ENCODE assay signal across 17 cellular contexts in the genomic region with DNA sequence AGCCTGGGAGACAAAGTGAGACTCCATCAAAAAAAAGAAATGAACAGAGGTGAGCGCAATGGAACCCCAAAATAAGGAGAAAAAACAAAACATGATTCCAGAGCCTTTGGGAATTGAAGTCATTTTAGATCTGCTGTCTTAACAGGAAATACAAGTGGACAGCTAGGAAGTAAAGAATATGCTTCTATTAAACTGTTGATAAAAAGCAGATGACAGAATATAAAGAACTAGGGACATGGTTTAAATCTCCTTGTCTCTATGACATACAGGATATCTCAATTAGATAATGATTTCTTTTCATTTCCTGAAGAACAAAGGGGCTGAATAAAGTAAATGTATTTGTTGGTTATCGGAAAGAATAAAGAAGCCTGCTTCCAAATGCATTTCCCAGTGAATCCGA. TPM values are rescaled to one million over a fixed set of nuclear protein-coding genes. Genes with fewer than 3 reads are reported as not detected.
A peak's percentile ranks its signal among the peaks of the same experiment; 100 is the strongest.
DNase-seq lines count a peak whose midpoint lies in the region; ATAC-seq and TF ChIP-seq lines count a peak whose summit lies in the region.
"Had no signal": no experiment of that assay in that cellular context is flagged by ENCODE, and none has a peak within 500 bp of the region (broad histone marks: within the 10 kb centered on the region; RNA-seq: fewer than 3 reads in every experiment).

No MANE protein-coding gene starts in this region.

- H3K4me1 Mint-ChIP-seq in T-cell = peaks cover 5 to 12% (median 7%) of the 10 kb centered on the region in 3 donors
- H3K4me1 Mint-ChIP-seq: B cell had no signal

- no peak for TF ChIP-seq CTCF in A673 (conservative IDR thresholded peaks at IDR 0.05; ENCODE audit: low read depth, low read length)
- TF ChIP-seq CTCF in colonic mucosa (IDR thresholded peaks at IDR 0.05) = no peak

- no peak overlapping the region for H3K9ac ChIP-seq in SK-N-MC (ENCODE audit: insufficient read length)
- no peak overlapping the region for H3K9ac ChIP-seq in colonic mucosa (ENCODE audit: low read depth in 2 of 2, low read length in 2 of 2)
- H3K9ac ChIP-seq: BLaER1 treated with 17β-estradiol and CSF1 and Interleukin-3, amounts not matched to agents 10 nM and 100 nM had no signal

- H3K36me3 ChIP-seq in A673 (ENCODE audit: insufficient read depth, low read length, poor library complexity, severe bottlenecking) (no peaks in the 10 kb centered on the region), SK-N-MC (ENCODE audit: insufficient read depth, low read length) (no peaks in the 10 kb centered on the region), H7 (replicated peaks; ENCODE audit: control insufficient read depth, insufficient read depth, low read length) (no peaks in the 10 kb centered on the region), colonic mucosa (no peaks in the 10 kb centered on the region)
- H3K36me3 ChIP-seq: BLaER1 treated with 17β-estradiol and CSF1 and Interleukin-3, amounts not matched to agents 10 nM and 100 nM had no signal

- H3K27me3 ChIP-seq in A673 (replicated peaks; ENCODE audit: insufficient read depth, low read depth, low read length, poor library complexity) (no peaks in the 10 kb centered on the region), H7 (ENCODE audit: control insufficient read depth, insufficient read depth, low read length) (no peaks in the 10 kb centered on the region), colonic mucosa (no peaks in the 10 kb centered on the region)
- H3K27me3 ChIP-seq: BLaER1 treated with 17β-estradiol and CSF1 and Interleukin-3, amounts not matched to agents 10 nM and 100 nM had no signal

- H3K4me3 ChIP-seq in A673 (ENCODE audit: low read depth, low read length, poor library complexity, severe bottlenecking) = no peak overlapping the region
- H3K4me3 ChIP-seq in SK-N-MC = 0 out of 2 replicates have a peak overlapping the region, but pooled peaks have one; percentile 15
- H3K4me3 ChIP-seq in H7 (ENCODE audit: insufficient read depth, low read depth, low read length) = no peak overlapping the region
- H3K4me3 ChIP-seq in colonic mucosa = no peak overlapping the region
- H3K4me3 ChIP-seq: BLaER1 treated with 17β-estradiol and CSF1 and Interleukin-3, amounts not matched to agents 10 nM and 100 nM had no signal

- H3K9me3 ChIP-seq in A673 (ENCODE audit: low read depth, low read length, poor library complexity, severe bottlenecking) = no peaks in the 10 kb centered on the region
- no peaks in the 10 kb centered on the region for H3K9me3 ChIP-seq in SK-N-MC (ENCODE audit: low read depth, low read length)
- H3K9me3 ChIP-seq in colonic mucosa = no peaks in the 10 kb centered on the region
- H3K9me3 ChIP-seq: BLaER1 treated with 17β-estradiol and CSF1 and Interleukin-3, amounts not matched to agents 10 nM and 100 nM; Caco-2 had no signal

- H3K4me1 ChIP-seq in A673 (ENCODE audit: insufficient read depth, low read length, poor library complexity, severe bottlenecking) = peaks cover 40% of the 10 kb centered on the region
- no peaks in the 10 kb centered on the region for H3K4me1 ChIP-seq in colonic mucosa
- H3K4me1 ChIP-seq: Caco-2 had no signal

- ATAC-seq in SK-N-SH treated with all-trans-retinoic acid at 6 μM for 48 hours = peak; percentile 89
- ATAC-seq in T-cell (replicated peaks in 1 of 4) = no peak
- ATAC-seq: CD8-positive, alpha-beta T cell had no signal

- no peaks in the 10 kb centered on the region for H3K9me3 Mint-ChIP-seq in T-cell
- H3K9me3 Mint-ChIP-seq: CD4-positive, alpha-beta T cell; CD8-positive, alpha-beta T cell had no signal

- H3K27ac Mint-ChIP-seq in T-cell = no peak overlapping the region
- H3K27ac Mint-ChIP-seq: B cell; CD4-positive, alpha-beta T cell; CD8-positive, alpha-beta T cell had no signal

- CTCF ChIA-PET in A673 (lab: Charles Lee) = interaction anchor here (0.6 kb wide), 1 partner anchor 209 kb away, joined by 9 read pairs; no protein-coding TSS in a partner anchor
- CTCF ChIA-PET in T-cell (lab: Charles Lee) = no interaction called here

- H3K27ac ChIP-seq in A673 (ENCODE audit: low read depth, low read length, poor library complexity, severe bottlenecking) = peak overlapping the region; percentile 70
- no peak overlapping the region for H3K27ac ChIP-seq in SK-N-MC
- no peak overlapping the region for H3K27ac ChIP-seq in colonic mucosa
- H3K27ac ChIP-seq: C4-2B had no signal

- H3K36me3 Mint-ChIP-seq in T-cell = no peaks in the 10 kb centered on the region
- H3K36me3 Mint-ChIP-seq: CD8-positive, alpha-beta T cell had no signal

- DNase-seq in A673 (ENCODE audit: low spot score) (peak; percentile 95), SK-N-MC (ENCODE audit: low read depth, low spot score) (peak; percentile 47), H7 (no peak), colonic mucosa (no peak), T-cell (no peak)
- DNase-seq: 8988T; AML-193; Caco-2; Calu3; CD4-positive, alpha-beta T cell; CD8-positive, alpha-beta T cell; DMS79 treated with DMSO at 0.1 percent for 48 hours; GF-D8 had no signal

- no peak overlapping the region for H3K4me3 Mint-ChIP-seq in T-cell
- H3K4me3 Mint-ChIP-seq: B cell; CD4-positive, alpha-beta T cell; CD8-positive, alpha-beta T cell had no signal

- peaks cover 0 to 2% of the 10 kb centered on the region in 2 donors for H3K27me3 Mint-ChIP-seq in T-cell
- H3K27me3 Mint-ChIP-seq: CD4-positive, alpha-beta T cell had no signal

- intact Hi-C loops in A673 (cut with micrococcal nuclease; ENCODE audit: unreplicated experiment) (loop anchor here (10.0 kb wide), 1 partner anchor 645 kb away; no protein-coding TSS in a partner anchor), colonic mucosa (cut with DNase I) (no loop called here)

- BruUV-seq in A673 (replicated peaks; lab: Mats Ljungman, UMichigan) = no TSS peak

- POLR2A ChIA-PET in A673 (lab: Charles Lee; ENCODE audit: low non-redundant PET) = no interaction called here
- POLR2A ChIA-PET in T-cell (lab: Charles Lee) = no interaction called here

TF ChIP-seq in SK-N-SH treated with all-trans-retinoic acid at 6 μM for 48 hours, 23 proteins besides CTCF, POLR2A, EP300 and RAD21 (continues in another document):
- TF ChIP-seq ARNTL (CRISPR knock-in tag; IDR thresholded peaks at IDR 0.05; ENCODE audit: borderline replicate concordance, low read depth) (no peak), ISL1 (CRISPR knock-in tag; IDR thresholded peaks at IDR 0.05) (peak; percentile 72), TOX (CRISPR knock-in tag; IDR thresholded peaks at IDR 0.05; ENCODE audit: borderline replicate concordance) (peak; percentile 98), ZC3H10 (CRISPR knock-in tag; IDR thresholded peaks at IDR 0.05) (0 out of 2 replicates have a peak, but pooled peaks have one; percentile 67), CSDC2 (CRISPR knock-in tag; IDR thresholded peaks at IDR 0.05) (no peak), GLIS3 (CRISPR knock-in tag; IDR thresholded peaks at IDR 0.05) (no peak), BACH2 (CRISPR knock-in tag; IDR thresholded peaks at IDR 0.05; ENCODE audit: borderline replicate concordance) (no peak), PPARA (CRISPR knock-in tag; IDR thresholded peaks at IDR 0.05; ENCODE audit: borderline replicate concordance) (no peak), ZNF8 (CRISPR knock-in tag; IDR thresholded peaks at IDR 0.05) (no peak), ZNF70 (CRISPR knock-in tag; IDR thresholded peaks at IDR 0.05) (no peak), RARB (CRISPR knock-in tag; IDR thresholded peaks at IDR 0.05) (peak; percentile 89; the same call in 1 of the 2 replicates), TCF4 (CRISPR knock-in tag; IDR thresholded peaks at IDR 0.05; ENCODE audit: borderline replicate concordance) (peak; percentile 41; the same call in 1 of the 2 replicates), ZFP30 (CRISPR knock-in tag; IDR thresholded peaks at IDR 0.05) (no peak)
- TF ChIP-seq, protein P1, sequence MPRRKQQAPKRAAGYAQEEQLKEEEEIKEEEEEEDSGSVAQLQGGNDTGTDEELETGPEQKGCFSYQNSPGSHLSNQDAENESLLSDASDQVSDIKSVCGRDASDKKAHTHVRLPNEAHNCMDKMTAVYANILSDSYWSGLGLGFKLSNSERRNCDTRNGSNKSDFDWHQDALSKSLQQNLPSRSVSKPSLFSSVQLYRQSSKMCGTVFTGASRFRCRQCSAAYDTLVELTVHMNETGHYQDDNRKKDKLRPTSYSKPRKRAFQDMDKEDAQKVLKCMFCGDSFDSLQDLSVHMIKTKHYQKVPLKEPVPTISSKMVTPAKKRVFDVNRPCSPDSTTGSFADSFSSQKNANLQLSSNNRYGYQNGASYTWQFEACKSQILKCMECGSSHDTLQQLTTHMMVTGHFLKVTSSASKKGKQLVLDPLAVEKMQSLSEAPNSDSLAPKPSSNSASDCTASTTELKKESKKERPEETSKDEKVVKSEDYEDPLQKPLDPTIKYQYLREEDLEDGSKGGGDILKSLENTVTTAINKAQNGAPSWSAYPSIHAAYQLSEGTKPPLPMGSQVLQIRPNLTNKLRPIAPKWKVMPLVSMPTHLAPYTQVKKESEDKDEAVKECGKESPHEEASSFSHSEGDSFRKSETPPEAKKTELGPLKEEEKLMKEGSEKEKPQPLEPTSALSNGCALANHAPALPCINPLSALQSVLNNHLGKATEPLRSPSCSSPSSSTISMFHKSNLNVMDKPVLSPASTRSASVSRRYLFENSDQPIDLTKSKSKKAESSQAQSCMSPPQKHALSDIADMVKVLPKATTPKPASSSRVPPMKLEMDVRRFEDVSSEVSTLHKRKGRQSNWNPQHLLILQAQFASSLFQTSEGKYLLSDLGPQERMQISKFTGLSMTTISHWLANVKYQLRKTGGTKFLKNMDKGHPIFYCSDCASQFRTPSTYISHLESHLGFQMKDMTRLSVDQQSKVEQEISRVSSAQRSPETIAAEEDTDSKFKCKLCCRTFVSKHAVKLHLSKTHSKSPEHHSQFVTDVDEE (CRISPR knock-in tag; IDR thresholded peaks at IDR 0.05) = no peak; the same call in 1 of the 2 replicates
- TF ChIP-seq, protein P2, sequence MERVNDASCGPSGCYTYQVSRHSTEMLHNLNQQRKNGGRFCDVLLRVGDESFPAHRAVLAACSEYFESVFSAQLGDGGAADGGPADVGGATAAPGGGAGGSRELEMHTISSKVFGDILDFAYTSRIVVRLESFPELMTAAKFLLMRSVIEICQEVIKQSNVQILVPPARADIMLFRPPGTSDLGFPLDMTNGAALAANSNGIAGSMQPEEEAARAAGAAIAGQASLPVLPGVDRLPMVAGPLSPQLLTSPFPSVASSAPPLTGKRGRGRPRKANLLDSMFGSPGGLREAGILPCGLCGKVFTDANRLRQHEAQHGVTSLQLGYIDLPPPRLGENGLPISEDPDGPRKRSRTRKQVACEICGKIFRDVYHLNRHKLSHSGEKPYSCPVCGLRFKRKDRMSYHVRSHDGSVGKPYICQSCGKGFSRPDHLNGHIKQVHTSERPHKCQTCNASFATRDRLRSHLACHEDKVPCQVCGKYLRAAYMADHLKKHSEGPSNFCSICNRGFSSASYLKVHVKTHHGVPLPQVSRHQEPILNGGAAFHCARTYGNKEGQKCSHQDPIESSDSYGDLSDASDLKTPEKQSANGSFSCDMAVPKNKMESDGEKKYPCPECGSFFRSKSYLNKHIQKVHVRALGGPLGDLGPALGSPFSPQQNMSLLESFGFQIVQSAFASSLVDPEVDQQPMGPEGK (CRISPR knock-in tag; IDR thresholded peaks at IDR 0.05; ENCODE audit: borderline replicate concordance) = 0 out of 2 replicates have a peak, but pooled peaks have one; percentile 38

RNA-seq across cellular contexts. Expression of a gene that starts 49.3 kb away (rescaled TPM):
- total RNA-seq in A673 (2021) = 27.4 and 32.4 TPM in 2 replicates
- total RNA-seq in H7 (2014; rRNA removed; shearing (Covaris generic)) = 5.7 and 6.2 TPM in 2 replicates
- total RNA-seq in colonic mucosa = 10 to 100 TPM; 49.2 to 73.1 TPM
- total RNA-seq in T-cell = 10 to 100 TPM; 24.8 to 36.3 (median 31.3) TPM

Comparison
In these comparisons a context has a peak if more than half of its experiments do, and no peak if none do; other contexts are left out.
1. DNase-seq: peak in A673 (single experiment) and SK-N-MC (single experiment); none in H7 (single experiment), colonic mucosa (single experiment) and T-cell (0 of 34).